In genomic region chr2:86014493-86014892, GRCh38 we compare ENCODE assay signal across 19 cellular contexts.
DNase-seq lines count a peak whose midpoint lies in the region; ATAC-seq and TF ChIP-seq lines count a peak whose summit lies in the region.
"Had no signal": no experiment of that assay in that cellular context is flagged by ENCODE, and none has a peak within 500 bp of the region (broad histone marks: within the 10 kb centered on the region; RNA-seq: fewer than 3 reads in every experiment).

No MANE protein-coding gene starts in this region.

- peaks cover 10% of the 10 kb centered on the region for H3K4me1 ChIP-seq in RWPE2 (ENCODE audit: insufficient read depth, poor library complexity, severe bottlenecking)

- peaks cover 10 to 19% (median 15%) of the 10 kb centered on the region in 7 donors for H3K9me3 Mint-ChIP-seq in CD14-positive monocyte
- peaks cover 5% of the 10 kb centered on the region for H3K9me3 Mint-ChIP-seq in memory B cell
- H3K9me3 Mint-ChIP-seq in MCF 10A (ENCODE audit: unreplicated experiment) = peaks cover 16% of the 10 kb centered on the region

- no peak for ATAC-seq in RWPE2 (ENCODE audit: low read depth)
- no peak for ATAC-seq in memory B cell (ENCODE audit: low read depth)

- intact Hi-C loops in CD14-positive monocyte (cut with micrococcal nuclease) (no loop called here), MCF 10A (cut with micrococcal nuclease) (no loop called here)

- H3K27me3 Mint-ChIP-seq in CD14-positive monocyte (ENCODE audit: low read depth in 3 of 3) = peaks cover 0 to 1% (median 0%) of the 10 kb centered on the region in 3 donors
- H3K27me3 Mint-ChIP-seq in memory B cell = no peaks in the 10 kb centered on the region
- H3K27me3 Mint-ChIP-seq in MCF 10A (ENCODE audit: insufficient read depth, unreplicated experiment) = no peaks in the 10 kb centered on the region

- H3K27ac Mint-ChIP-seq in CD14-positive monocyte = peak overlapping the region in 1 of 7 donors; percentile 8
- peak overlapping the region; percentile 67 for H3K27ac Mint-ChIP-seq in memory B cell
- H3K27ac Mint-ChIP-seq in MCF 10A (ENCODE audit: low read depth, unreplicated experiment) = no peak overlapping the region

- H3K4me3 ChIP-seq in RWPE2 (ENCODE audit: severe bottlenecking) (no peak overlapping the region), foreskin fibroblast (ENCODE audit: low read depth in 1 of 2, low read length in 2 of 2) (no peak overlapping the region)
- H3K4me3 ChIP-seq: MG63 had no signal

- H3K36me3 ChIP-seq in RWPE2 (ENCODE audit: low read depth) = no peaks in the 10 kb centered on the region
- H3K36me3 ChIP-seq: MG63 had no signal

- H3K27ac ChIP-seq in RWPE2 (ENCODE audit: poor library complexity, severe bottlenecking) = no peak overlapping the region
- H3K27ac ChIP-seq: C4-2B had no signal

- DNase-seq in activated CD4-positive, CD25-positive, alpha-beta regulatory T cell treated with anti-CD3 and anti-CD28 coated beads, Interleukin-2, amount 50 U/mL, for 72 hours = peak; percentile 3
- no peak for DNase-seq in activated CD4-positive, CD25-positive, alpha-beta regulatory T cell (lab: John Stamatoyannopoulos, UW)
- DNase-seq in CD14-positive monocyte (ENCODE audit: low spot score) (peak; percentile 10), RWPE2 (ENCODE audit: low spot score) (peak; percentile 9), memory B cell (ENCODE audit: low spot score in 2 of 2) (no peak), CD1c-positive myeloid dendritic cell (ENCODE audit: extremely low spot score) (no peak), MCF 10A (ENCODE audit: unreplicated experiment) (no peak), foreskin fibroblast (no peak)
- DNase-seq: AML-193, KBM-7, MG63, NCI-H1105 treated with DMSO at 0.1 percent for 48 hours, NCI-H146, NCI-H1930, NCI-H2107, NCI-H446, NCI-H524 treated with DMSO at 0.1 percent for 48 hours, NCI-H774 had no signal

- no peaks in the 10 kb centered on the region for H3K27me3 ChIP-seq in RWPE2 (ENCODE audit: insufficient read depth, poor library complexity, severe bottlenecking)
- H3K27me3 ChIP-seq: MG63 had no signal

- POLR2A ChIA-PET in MCF 10A (lab: Yijun Ruan, JAX) = no interaction called here

- BruUV-seq in MCF 10A (replicated peaks; lab: Mats Ljungman, UMichigan) = no TSS peak

- peaks cover 3% of the 10 kb centered on the region for H3K9me3 ChIP-seq in RWPE2 (ENCODE audit: severe bottlenecking)
- H3K9me3 ChIP-seq: MG63 had no signal

- TF ChIP-seq CTCF in CD14-positive monocyte (IDR thresholded peaks at IDR 0.05) = no peak
- TF ChIP-seq CTCF in RWPE2 (IDR thresholded peaks at IDR 0.05; ENCODE audit: poor library complexity, severe bottlenecking) = no peak
- TF ChIP-seq CTCF in MCF 10A (IDR thresholded peaks at IDR 0.05; ENCODE audit: unreplicated experiment) = no peak
- TF ChIP-seq CTCF in foreskin fibroblast (IDR thresholded peaks at IDR 0.05; ENCODE audit: low read depth, low read length) = no peak

- H3K4me1 Mint-ChIP-seq in CD14-positive monocyte (peaks cover 45% of the 10 kb centered on the region), memory B cell (peaks cover 43% of the 10 kb centered on the region), MCF 10A (ENCODE audit: insufficient read depth, unreplicated experiment) (peaks cover 15% of the 10 kb centered on the region)

- CTCF ChIA-PET in MCF 10A (lab: Yijun Ruan, JAX) = interaction anchor here (0.5 kb wide), 1 partner anchor 103 kb away, joined by 4 read pairs; no protein-coding TSS in a partner anchor

- H3K4me3 Mint-ChIP-seq in CD14-positive monocyte (no peak overlapping the region), memory B cell (no peak overlapping the region), MCF 10A (ENCODE audit: unreplicated experiment) (no peak overlapping the region)

- peaks cover 10% of the 10 kb centered on the region in 2 donors for H3K36me3 Mint-ChIP-seq in CD14-positive monocyte
- H3K36me3 Mint-ChIP-seq in memory B cell = peaks cover 3% of the 10 kb centered on the region
- H3K36me3 Mint-ChIP-seq in MCF 10A (ENCODE audit: insufficient read depth, unreplicated experiment) = peaks cover 8% of the 10 kb centered on the region

Comparison
In these comparisons a context has a peak if more than half of its experiments do, and no peak if none do; other contexts are left out.
1. DNase-seq: peak in activated CD4-positive, CD25-positive, alpha-beta regulatory T cell treated with anti-CD3 and anti-CD28 coated beads, Interleukin-2, amount 50 U/mL, for 72 hours (single experiment), CD14-positive monocyte (single experiment) and RWPE2 (single experiment); none in activated CD4-positive, CD25-positive, alpha-beta regulatory T cell (0 of 4), memory B cell (0 of 2), CD1c-positive myeloid dendritic cell (single experiment), MCF 10A (single experiment) and foreskin fibroblast (0 of 2).